In genomic region chr3:128321418-128321817, GRCh38 we compare ENCODE assay signal across 5 cellular contexts.
"Had no signal": no experiment of that assay in that cellular context is flagged by ENCODE, and none has a peak within 500 bp of the region (broad histone marks: within the 10 kb centered on the region; RNA-seq: fewer than 3 reads in every experiment).

No MANE protein-coding gene starts in this region.

- FAIRE-seq: endometrium, urothelium cell line had no signal

- H3K27ac Mint-ChIP-seq: activated CD4-positive, alpha-beta memory T cell treated with anti-CD3 and anti-CD28 coated beads for 36 hours had no signal

- H3K4me3 ChIP-seq: lung had no signal

- H3K9me3 Mint-ChIP-seq: activated CD4-positive, alpha-beta memory T cell treated with anti-CD3 and anti-CD28 coated beads for 36 hours; nephron had no signal

- H3K27me3 Mint-ChIP-seq: activated CD4-positive, alpha-beta memory T cell treated with anti-CD3 and anti-CD28 coated beads for 36 hours had no signal

- H3K4me3 Mint-ChIP-seq: activated CD4-positive, alpha-beta memory T cell treated with anti-CD3 and anti-CD28 coated beads for 36 hours; nephron had no signal

- H3K36me3 Mint-ChIP-seq: activated CD4-positive, alpha-beta memory T cell treated with anti-CD3 and anti-CD28 coated beads for 36 hours had no signal
